Comparison of ENCODE assay signal across 32 cellular contexts in the genomic region with DNA sequence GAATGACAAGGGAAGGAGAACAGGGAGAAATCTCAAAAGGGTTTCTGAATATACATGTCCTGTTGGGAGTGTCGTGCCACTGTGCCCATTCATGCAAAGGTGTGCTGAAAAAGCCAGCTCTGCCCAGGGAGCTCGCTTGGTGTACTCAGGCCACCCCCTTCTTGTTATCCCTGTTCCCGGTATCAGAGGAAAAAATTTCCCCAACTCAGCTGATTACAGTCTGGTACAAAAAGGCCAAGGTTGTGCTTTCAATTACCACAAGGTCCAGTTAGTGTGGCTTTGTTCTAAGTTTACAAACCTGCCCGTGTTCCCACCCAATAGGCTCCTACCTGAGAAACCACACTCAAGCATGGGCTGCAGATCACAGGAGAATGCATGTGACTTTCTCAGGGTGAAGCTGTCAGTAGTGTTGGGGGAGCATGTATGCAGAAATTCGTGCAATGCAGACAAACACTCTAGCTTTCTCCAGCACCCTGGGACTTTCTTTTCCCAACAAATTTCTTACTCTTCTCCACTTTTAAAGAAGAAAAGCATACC.
"Had no signal": no experiment of that assay in that cellular context is flagged by ENCODE, and none has a peak within 500 bp of the region (broad histone marks: within the 10 kb centered on the region; RNA-seq: fewer than 3 reads in every experiment).

No MANE protein-coding gene starts in this region.

- H3K4me3 ChIP-seq: adrenal gland, body of pancreas, esophagus muscularis mucosa, gastrocnemius medialis had no signal

- H3K27ac ChIP-seq: adrenal gland, esophagus muscularis mucosa, foreskin keratinocyte, gastrocnemius medialis, WERI-Rb-1 had no signal

- H3K27me3 ChIP-seq: adrenal gland, body of pancreas, esophagus muscularis mucosa, foreskin keratinocyte, gastrocnemius medialis had no signal

- ATAC-seq: activated CD4-positive, CD25-positive, alpha-beta regulatory T cell treated with anti-CD3 and anti-CD28 coated beads, Interleukin-2, amount 50 U/mL, for 24 hours; activated CD8-positive, alpha-beta memory T cell treated with anti-CD3 and anti-CD28 coated beads, Interleukin-2, amount 10 ng/mL, durations not matched to agents 7 days and 5 days; activated CD8-positive, alpha-beta T cell treated with anti-CD3 and anti-CD28 coated beads, Interleukin-2, amount 10 ng/mL, durations not matched to agents 7 days and 5 days; activated naive CD8-positive, alpha-beta T cell treated with anti-CD3 and anti-CD28 coated beads, Interleukin-2, amount 50 U/mL, for 24 hours; body of pancreas; effector memory CD8-positive, alpha-beta T cell; foreskin keratinocyte; gastrocnemius medialis; T-helper 17 cell had no signal

- DNase-seq: activated B cell treated with CpG ODN at 0.5 μM for 24 hours; activated CD4-positive, alpha-beta memory T cell treated with anti-CD3 and anti-CD28 coated beads for 36 hours; activated CD4-positive, alpha-beta T cell treated with anti-CD3 and anti-CD28 coated beads, Interleukin-2, amount 10 ng/mL, durations not matched to agents 24 days and 14 days; activated CD8-positive, alpha-beta memory T cell treated with anti-CD3 and anti-CD28 coated beads, Interleukin-2, amount 10 ng/mL, durations not matched to agents 7 days and 5 days; activated CD8-positive, alpha-beta memory T cell treated with anti-CD3 and anti-CD28 coated beads, Interleukin-2, amount 50 U/mL, for 4 hours; activated CD8-positive, alpha-beta T cell treated with anti-CD3 and anti-CD28 coated beads, Interleukin-2, amount 10 ng/mL, durations not matched to agents 7 days and 5 days; activated effector memory CD4-positive, alpha-beta T cell treated with anti-CD3 and anti-CD28 coated beads, Interleukin-2, amount 50 U/mL, for 16 hours; activated naive CD4-positive, alpha-beta T cell treated with anti-CD3 and anti-CD28 coated beads for 36 hours; activated naive CD8-positive, alpha-beta T cell treated with anti-CD3 and anti-CD28 coated beads for 36 hours; activated naive CD8-positive, alpha-beta T cell treated with anti-CD3 and anti-CD28 coated beads, Interleukin-2, amount 50 U/mL, for 24 hours; activated T-cell treated with anti-CD3 and anti-CD28 coated beads, Interleukin-2, amount 50 U/mL, for 1 hour; activated T-cell treated with anti-CD3 and anti-CD28 coated beads, Interleukin-2, amount 50 U/mL, for 48 hours; adrenal gland; amygdala; aorta; caudate nucleus; cortex of kidney; dermis blood vessel endothelial cell; effector CD4-positive, alpha-beta T cell; effector memory CD8-positive, alpha-beta T cell; erythroblast; foreskin keratinocyte; gastrocnemius medialis; glutamatergic neuron; T-helper 1 cell; T-helper 17 cell; T1000; WERI-Rb-1 had no signal

- H3K9me3 ChIP-seq: adrenal gland, body of pancreas, esophagus muscularis mucosa, gastrocnemius medialis had no signal

- H3K36me3 ChIP-seq: adrenal gland, esophagus muscularis mucosa, gastrocnemius medialis, WERI-Rb-1 had no signal

- FAIRE-seq: colon had no signal

- H3K4me1 ChIP-seq: adrenal gland, esophagus muscularis mucosa, foreskin keratinocyte, gastrocnemius medialis had no signal
